In the genomic region with DNA sequence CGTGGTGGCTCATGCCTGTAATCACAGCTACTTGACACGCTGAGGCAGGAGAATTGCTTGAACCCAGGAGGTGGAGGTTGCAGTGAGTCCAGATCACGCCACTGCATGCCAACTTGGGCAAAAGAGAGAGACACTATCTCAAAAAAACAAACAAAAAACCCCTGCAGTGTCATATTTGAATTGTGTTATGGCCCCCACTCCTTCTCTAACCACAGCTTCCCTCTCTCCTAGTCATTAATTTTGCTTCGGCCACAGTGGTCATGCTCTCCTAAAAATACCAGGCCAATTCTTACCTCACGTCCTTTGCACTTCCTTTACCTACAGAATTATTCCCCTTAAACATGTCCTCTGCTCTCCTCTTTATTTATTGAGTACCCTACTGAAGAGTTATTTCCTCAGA, we compare ENCODE assay signal across 1 cellular context.
TF ChIP-seq lines count a peak whose summit lies in the region.

No MANE protein-coding gene starts in this region.

TF ChIP-seq in GM12878, 131 proteins besides CTCF, POLR2A, EP300 and RAD21 (continued from another document):
- TF ChIP-seq, protein P1, sequence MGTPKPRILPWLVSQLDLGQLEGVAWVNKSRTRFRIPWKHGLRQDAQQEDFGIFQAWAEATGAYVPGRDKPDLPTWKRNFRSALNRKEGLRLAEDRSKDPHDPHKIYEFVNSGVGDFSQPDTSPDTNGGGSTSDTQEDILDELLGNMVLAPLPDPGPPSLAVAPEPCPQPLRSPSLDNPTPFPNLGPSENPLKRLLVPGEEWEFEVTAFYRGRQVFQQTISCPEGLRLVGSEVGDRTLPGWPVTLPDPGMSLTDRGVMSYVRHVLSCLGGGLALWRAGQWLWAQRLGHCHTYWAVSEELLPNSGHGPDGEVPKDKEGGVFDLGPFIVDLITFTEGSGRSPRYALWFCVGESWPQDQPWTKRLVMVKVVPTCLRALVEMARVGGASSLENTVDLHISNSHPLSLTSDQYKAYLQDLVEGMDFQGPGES (IDR thresholded peaks at IDR 0.05), result no peak
- TF ChIP-seq KAT2A (conservative IDR thresholded peaks at IDR 0.05; ENCODE audit: control insufficient read depth, low read depth, low read length), result no peak
- TF ChIP-seq, protein P2, sequence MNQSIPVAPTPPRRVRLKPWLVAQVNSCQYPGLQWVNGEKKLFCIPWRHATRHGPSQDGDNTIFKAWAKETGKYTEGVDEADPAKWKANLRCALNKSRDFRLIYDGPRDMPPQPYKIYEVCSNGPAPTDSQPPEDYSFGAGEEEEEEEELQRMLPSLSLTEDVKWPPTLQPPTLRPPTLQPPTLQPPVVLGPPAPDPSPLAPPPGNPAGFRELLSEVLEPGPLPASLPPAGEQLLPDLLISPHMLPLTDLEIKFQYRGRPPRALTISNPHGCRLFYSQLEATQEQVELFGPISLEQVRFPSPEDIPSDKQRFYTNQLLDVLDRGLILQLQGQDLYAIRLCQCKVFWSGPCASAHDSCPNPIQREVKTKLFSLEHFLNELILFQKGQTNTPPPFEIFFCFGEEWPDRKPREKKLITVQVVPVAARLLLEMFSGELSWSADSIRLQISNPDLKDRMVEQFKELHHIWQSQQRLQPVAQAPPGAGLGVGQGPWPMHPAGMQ (IDR thresholded peaks at IDR 0.05; ENCODE audit: borderline replicate concordance), result no peak
- TF ChIP-seq HDAC2 (IDR thresholded peaks at IDR 0.05), result no peak
- 0 out of 2 replicates have a peak, but pooled peaks have one; percentile 35 for TF ChIP-seq DPF2 (IDR thresholded peaks at IDR 0.05)
- no peak for TF ChIP-seq CBX5 (IDR thresholded peaks at IDR 0.05; ENCODE audit: low read depth)
TF ChIP-seq in GM12878: peak in this region for 10.
